2 cellular contexts compared by ENCODE assay signal in the genomic region with DNA sequence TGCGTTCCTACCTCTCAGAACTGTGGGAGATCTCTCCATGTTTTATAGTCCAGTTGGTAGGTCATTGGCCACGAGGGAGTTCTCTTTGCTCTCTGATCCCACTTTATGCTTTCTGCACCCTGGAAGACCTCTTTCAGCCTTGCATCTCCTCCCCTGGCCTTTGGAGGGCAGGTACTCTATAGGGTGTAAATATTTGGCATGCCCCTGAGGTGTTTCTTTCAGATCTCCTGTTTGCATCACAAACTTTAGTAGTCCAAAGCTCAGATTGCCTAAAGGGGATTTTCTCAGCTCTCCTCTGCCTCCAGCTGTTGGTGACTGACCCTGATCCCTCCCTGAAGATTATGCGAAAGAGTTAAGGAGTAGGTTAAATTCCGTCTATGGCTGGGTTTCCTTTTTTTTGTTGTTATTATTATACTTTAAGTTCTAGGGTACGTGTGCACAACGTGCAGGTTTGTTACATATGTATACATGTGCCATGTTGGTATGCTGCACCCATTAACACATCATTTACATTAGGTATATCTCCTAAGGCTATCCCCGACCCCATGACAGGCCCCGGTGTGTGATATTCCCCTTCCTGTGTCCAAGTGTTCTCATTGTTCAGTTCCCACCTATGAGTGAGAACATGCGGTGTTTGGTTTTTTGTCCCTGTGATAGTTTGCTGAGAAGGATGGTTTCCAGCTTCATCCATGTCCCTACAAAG. TPM values are rescaled to one million over a fixed set of nuclear protein-coding genes. Genes with fewer than 3 reads are reported as not detected.
"Had no signal": no experiment of that assay in that cellular context is flagged by ENCODE, and none has a peak within 500 bp of the region (broad histone marks: within the 10 kb centered on the region; RNA-seq: fewer than 3 reads in every experiment).

No MANE protein-coding gene starts in this region.

RNA-seq across cellular contexts. Expression of a gene that starts 29.0 kb away (rescaled TPM):
- total RNA-seq: HT-29 had no signal

RNA-seq across cellular contexts. Expression of a gene that starts 33.9 kb away (rescaled TPM):
- polyA plus RNA-seq: IgD-negative memory B cell had no signal
